ENCODE assay signal across 8 cellular contexts in the genomic region with DNA sequence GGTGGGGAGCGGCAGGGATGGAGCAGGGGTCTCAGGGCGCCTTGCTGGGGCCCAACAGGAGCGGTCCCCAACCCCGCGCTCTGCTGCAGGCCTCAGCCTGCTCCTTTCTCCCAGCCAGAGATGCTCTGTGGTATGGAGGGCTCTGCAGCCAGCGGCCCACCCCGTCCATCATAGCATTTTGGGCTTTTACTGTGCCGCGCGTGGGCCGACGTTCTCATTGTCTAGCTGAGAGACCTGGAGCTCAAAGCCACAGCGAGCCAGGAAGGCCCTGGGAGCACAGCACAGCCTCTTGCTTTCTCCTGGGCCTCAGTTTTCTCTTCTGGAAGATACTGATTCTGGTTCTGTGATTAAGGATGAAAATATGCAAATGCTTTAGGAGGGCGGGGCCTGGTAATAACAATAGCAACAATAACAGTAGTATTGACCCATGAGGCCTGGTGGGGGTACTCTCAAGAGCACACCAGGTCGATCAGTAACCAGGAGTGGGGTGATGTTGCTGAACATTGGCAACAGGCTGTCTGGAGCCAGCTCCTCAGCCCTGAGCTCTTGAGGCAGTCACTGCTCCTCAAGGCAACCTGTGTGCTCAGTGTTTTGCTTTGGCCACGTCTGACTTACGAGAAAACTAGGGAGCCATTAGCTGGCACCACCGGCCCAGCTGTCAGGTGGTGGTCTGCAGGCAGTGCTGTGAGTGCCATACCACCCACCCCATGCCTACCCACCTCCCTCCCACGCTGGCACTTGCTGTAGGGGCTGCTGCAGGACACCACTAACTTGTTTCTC. TPM values are rescaled to one million over a fixed set of nuclear protein-coding genes. Genes with fewer than 3 reads are reported as not detected.
DNase-seq lines count a peak whose midpoint lies in the region; ATAC-seq and TF ChIP-seq lines count a peak whose summit lies in the region.

No MANE protein-coding gene starts in this region.

- H3K9me3 ChIP-seq in HEK293 (ENCODE audit: control insufficient read depth, insufficient read depth, low read depth, low read length) (no peaks in the 10 kb centered on the region), neural cell (ENCODE audit: low read length) (no peaks in the 10 kb centered on the region)

- TF ChIP-seq EP300 in neural cell (conservative IDR thresholded peaks at IDR 0.05; ENCODE audit: poor library complexity, severe bottlenecking), result no peak

- peak overlapping the region; percentile 39 for H3K4me2 ChIP-seq in neural cell (ENCODE audit: low read length)

- no peak overlapping the region for H2AFZ ChIP-seq in ACC112 (ENCODE audit: low read length, unreplicated experiment)
- H2AFZ ChIP-seq in neural cell (ENCODE audit: low read depth, low read length), result no peak overlapping the region

- H3K36me3 ChIP-seq in ACC112 (ENCODE audit: insufficient read depth, low read length), result no peaks in the 10 kb centered on the region
- H3K36me3 ChIP-seq in HEK293 (ENCODE audit: control insufficient read depth in 2 of 2, insufficient read depth in 1 of 2, low read length in 2 of 2), result peaks cover 0 to 23% of the 10 kb centered on the region in 2 experiments; a peak in 1 of 3 replicates
- no peaks in the 10 kb centered on the region for H3K36me3 ChIP-seq in neural cell (ENCODE audit: insufficient read depth, low read length)

- no peak for ATAC-seq in central memory CD8-positive, alpha-beta T cell (replicated peaks; ENCODE audit: extremely low read depth, poor library complexity, severe bottlenecking)

- peaks cover 8% of the 10 kb centered on the region for H3K4me1 Mint-ChIP-seq in central memory CD8-positive, alpha-beta T cell

- POLR2A ChIA-PET in HEK293 (lab: Yijun Ruan, JAX), result interaction anchor here (0.7 to 2.6 kb wide), 32 partner anchors 8 to 422 kb away, joined by 3 to 25 read pairs (median 8); partner anchors contain the start of genes MED9 and PEMT

- H3K27ac ChIP-seq in ACC112 (ENCODE audit: low read depth, low read length), result no peak overlapping the region
- no peak overlapping the region for H3K27ac ChIP-seq in HEK293 (ENCODE audit: extremely low read depth, low read depth, low read length)
- peak overlapping the region; percentile 67 for H3K27ac ChIP-seq in neural cell (ENCODE audit: low read length)

- H3K27me3 ChIP-seq in ACC112 (ENCODE audit: insufficient read depth, low read length) (no peaks in the 10 kb centered on the region), neural cell (ENCODE audit: insufficient read depth, low read depth, low read length) (peaks cover 19% of the 10 kb centered on the region)

- H3K9ac ChIP-seq in neural cell (ENCODE audit: low read length), result peak overlapping the region; percentile 75

- peaks cover 5% of the 10 kb centered on the region for H3K4me1 ChIP-seq in ACC112 (ENCODE audit: control insufficient read depth, insufficient read depth, low read length, unreplicated experiment)
- H3K4me1 ChIP-seq in HEK293 (ENCODE audit: control insufficient read depth, insufficient read depth, low read length), result no peaks in the 10 kb centered on the region

- H3K36me3 Mint-ChIP-seq in central memory CD8-positive, alpha-beta T cell (ENCODE audit: insufficient read depth), result peaks cover 3% of the 10 kb centered on the region

- H3K79me2 ChIP-seq in ACC112 (ENCODE audit: control insufficient read depth, insufficient read depth, low read length, unreplicated experiment) (peaks cover 2% of the 10 kb centered on the region), neural cell (replicated peaks; ENCODE audit: insufficient read depth, low read length) (peaks cover 11% of the 10 kb centered on the region)

- H3K27ac Mint-ChIP-seq in central memory CD8-positive, alpha-beta T cell (ENCODE audit: low read depth), result no peak overlapping the region

- no peaks in the 10 kb centered on the region for H4K20me1 ChIP-seq in neural cell (ENCODE audit: insufficient read depth)

- DNase-seq in central memory CD8-positive, alpha-beta T cell (ENCODE audit: low spot score in 2 of 2), result no peak
- no peak for DNase-seq in globus pallidus (ENCODE audit: low spot score)
- no peak for DNase-seq in NK-92 treated with Interleukin-12 subunit alpha and Interleukin-12 subunit beta, amount 100 ng/mL, for 24 hours (lab: John Stamatoyannopoulos, UW)
- no peak for DNase-seq in NOMO-1 treated with dmso at 0.1 percent for 144 hours (lab: John Stamatoyannopoulos, UW; ENCODE audit: unreplicated experiment)
- DNase-seq in kidney tubule cell (ENCODE audit: low spot score), result no peak

- CTCF ChIA-PET in HEK293 (lab: Yijun Ruan, JAX), result interaction anchor here (0.6 to 5.3 kb wide), 51 partner anchors 8 to 669 kb away, joined by 3 to 86 read pairs (median 4); partner anchors contain the start of gene PEMT

- peak; percentile 28 for TF ChIP-seq RAD21 in neural cell (conservative IDR thresholded peaks at IDR 0.05)

- no peaks in the 10 kb centered on the region for H3F3A ChIP-seq in neural cell (ENCODE audit: insufficient read depth, low read length, poor library complexity, severe bottlenecking)

- peak overlapping the region; percentile 75 for H3K4me3 Mint-ChIP-seq in central memory CD8-positive, alpha-beta T cell

- H3K27me3 Mint-ChIP-seq in central memory CD8-positive, alpha-beta T cell, result no peaks in the 10 kb centered on the region

- H3K9me2 ChIP-seq in neural cell (ENCODE audit: insufficient read depth, low read length), result no peaks in the 10 kb centered on the region

- H3K4me3 ChIP-seq in ACC112 (ENCODE audit: low read depth, low read length) (peak overlapping the region; percentile 90), HEK293 (ENCODE audit: low read depth, low read length) (peak overlapping the region; percentile 27), neural cell (ENCODE audit: low read length) (peak overlapping the region; percentile 78)

- no peaks in the 10 kb centered on the region for H3K9me3 Mint-ChIP-seq in central memory CD8-positive, alpha-beta T cell

- TF ChIP-seq CTCF in HEK293 (tag by site-specific recombination; IDR thresholded peaks at IDR 0.05) (no peak), neural cell (IDR thresholded peaks at IDR 0.05; ENCODE audit: poor library complexity, severe bottlenecking) (no peak)

TF ChIP-seq in HEK293, 187 proteins besides CTCF, POLR2A, EP300 and RAD21 (continues in another document):
- no peak for TF ChIP-seq ZNF221 (tag by site-specific recombination; IDR thresholded peaks at IDR 0.05; ENCODE audit: borderline replicate concordance)
- TF ChIP-seq ZNF274 (IDR thresholded peaks at IDR 0.05; ENCODE audit: low read length), result no peak
- no peak for TF ChIP-seq ZNF274 (tag by site-specific recombination; IDR thresholded peaks at IDR 0.05; ENCODE audit: borderline replicate concordance)
- 0 out of 2 replicates have a peak, but pooled peaks have one; percentile 11 for TF ChIP-seq MYNN (tag by site-specific recombination; IDR thresholded peaks at IDR 0.05; ENCODE audit: borderline replicate concordance)
- no peak for TF ChIP-seq ZNF302 (tag by site-specific recombination; IDR thresholded peaks at IDR 0.05; ENCODE audit: low read depth)
- TF ChIP-seq KLF9 (tag by site-specific recombination; IDR thresholded peaks at IDR 0.05; ENCODE audit: low read depth), result no peak
- no peak for TF ChIP-seq ZNF785 (tag by site-specific recombination; IDR thresholded peaks at IDR 0.05)
- no peak for TF ChIP-seq HOXA7 (CRISPR knock-in tag; IDR thresholded peaks at IDR 0.05; ENCODE audit: borderline replicate concordance)
- TF ChIP-seq ZNF707 (tag by site-specific recombination; IDR thresholded peaks at IDR 0.05), result peak; percentile 86
- no peak for TF ChIP-seq ZNF792 (tag by site-specific recombination; IDR thresholded peaks at IDR 0.05)
- no peak for TF ChIP-seq ZNF521 (tag by site-specific recombination; IDR thresholded peaks at IDR 0.05)
- no peak for TF ChIP-seq ZNF354C (tag by site-specific recombination; IDR thresholded peaks at IDR 0.05; ENCODE audit: borderline replicate concordance, low read depth)
- TF ChIP-seq ZNF341 (tag by site-specific recombination; IDR thresholded peaks at IDR 0.05; ENCODE audit: low read depth), result no peak
- peak; percentile 66 for TF ChIP-seq SCRT2 (tag by site-specific recombination; IDR thresholded peaks at IDR 0.05)
- no peak for TF ChIP-seq ZNF146 (tag by site-specific recombination; IDR thresholded peaks at IDR 0.05)

TF ChIP-seq in neural cell, 6 proteins besides CTCF, POLR2A, EP300 and RAD21:
- peak; percentile 35 for TF ChIP-seq SMC3 (conservative IDR thresholded peaks at IDR 0.05; ENCODE audit: poor library complexity)
- TF ChIP-seq TAF1 (IDR thresholded peaks at IDR 0.05; ENCODE audit: low read depth), result no peak
- TF ChIP-seq POLR2AphosphoS5 (IDR thresholded peaks at IDR 0.05), result no peak
- TF ChIP-seq MXI1 (conservative IDR thresholded peaks at IDR 0.05; ENCODE audit: poor library complexity, severe bottlenecking), result no peak
- TF ChIP-seq, protein P1, sequence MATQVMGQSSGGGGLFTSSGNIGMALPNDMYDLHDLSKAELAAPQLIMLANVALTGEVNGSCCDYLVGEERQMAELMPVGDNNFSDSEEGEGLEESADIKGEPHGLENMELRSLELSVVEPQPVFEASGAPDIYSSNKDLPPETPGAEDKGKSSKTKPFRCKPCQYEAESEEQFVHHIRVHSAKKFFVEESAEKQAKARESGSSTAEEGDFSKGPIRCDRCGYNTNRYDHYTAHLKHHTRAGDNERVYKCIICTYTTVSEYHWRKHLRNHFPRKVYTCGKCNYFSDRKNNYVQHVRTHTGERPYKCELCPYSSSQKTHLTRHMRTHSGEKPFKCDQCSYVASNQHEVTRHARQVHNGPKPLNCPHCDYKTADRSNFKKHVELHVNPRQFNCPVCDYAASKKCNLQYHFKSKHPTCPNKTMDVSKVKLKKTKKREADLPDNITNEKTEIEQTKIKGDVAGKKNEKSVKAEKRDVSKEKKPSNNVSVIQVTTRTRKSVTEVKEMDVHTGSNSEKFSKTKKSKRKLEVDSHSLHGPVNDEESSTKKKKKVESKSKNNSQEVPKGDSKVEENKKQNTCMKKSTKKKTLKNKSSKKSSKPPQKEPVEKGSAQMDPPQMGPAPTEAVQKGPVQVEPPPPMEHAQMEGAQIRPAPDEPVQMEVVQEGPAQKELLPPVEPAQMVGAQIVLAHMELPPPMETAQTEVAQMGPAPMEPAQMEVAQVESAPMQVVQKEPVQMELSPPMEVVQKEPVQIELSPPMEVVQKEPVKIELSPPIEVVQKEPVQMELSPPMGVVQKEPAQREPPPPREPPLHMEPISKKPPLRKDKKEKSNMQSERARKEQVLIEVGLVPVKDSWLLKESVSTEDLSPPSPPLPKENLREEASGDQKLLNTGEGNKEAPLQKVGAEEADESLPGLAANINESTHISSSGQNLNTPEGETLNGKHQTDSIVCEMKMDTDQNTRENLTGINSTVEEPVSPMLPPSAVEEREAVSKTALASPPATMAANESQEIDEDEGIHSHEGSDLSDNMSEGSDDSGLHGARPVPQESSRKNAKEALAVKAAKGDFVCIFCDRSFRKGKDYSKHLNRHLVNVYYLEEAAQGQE (IDR thresholded peaks at IDR 0.05; ENCODE audit: borderline replicate concordance), result no peak
- TF ChIP-seq EZH2 (IDR thresholded peaks at IDR 0.05; ENCODE audit: borderline replicate concordance, insufficient read depth, low read length, poor library complexity, severe bottlenecking), result no peak

RNA-seq across cellular contexts. Expression of gene RASD1, which starts 1.1 kb away (rescaled TPM):
- polyA plus RNA-seq in neural cell, result 57.7 and 57.9 TPM in 2 replicates
- 78.2 and 78.3 TPM in 2 replicates for polyA minus RNA-seq in neural cell

RNA-seq across cellular contexts. Expression of gene MED9, which starts 20.5 kb away (rescaled TPM):
- polyA plus RNA-seq in neural cell, result 25.1 and 30.6 TPM in 2 replicates
- polyA minus RNA-seq in neural cell, result 29.1 and 30.9 TPM in 2 replicates

Comparison
In these comparisons a context has a peak if more than half of its experiments do, and no peak if none do; other contexts are left out.
1. H3K4me3 ChIP-seq: peak in every context shown above with its lines; median percentile 90 in ACC112; 78 in neural cell; 27 in HEK293.